ENCODE assay signal across 8 cellular contexts in genomic region chr2:231411871-231412615, GRCh38. TPM values are rescaled to one million over a fixed set of nuclear protein-coding genes. Genes with fewer than 3 reads are reported as not detected.
DNase-seq lines count a peak whose midpoint lies in the region; ATAC-seq and TF ChIP-seq lines count a peak whose summit lies in the region.

No MANE protein-coding gene starts in this region.

- no peaks in the 10 kb centered on the region for H3K9me3 ChIP-seq in mononuclear cell (ENCODE audit: low read depth, low read length)

- peak in 12 of 14 donors; percentile 35 to 84 (median 68) for DNase-seq in C1 segment of cervical spinal cord (lab: John Stamatoyannopoulos, UW)
- peak; percentile 54 for DNase-seq in NCI-H748 treated with DMSO at 0.1 percent for 48 hours (lab: John Stamatoyannopoulos, UW)
- DNase-seq in activated CD8-positive, alpha-beta memory T cell treated with anti-CD3 and anti-CD28 coated beads for 4 hours (ENCODE audit: low read depth in 2 of 2): peak; percentile 53 to 61
- DNase-seq in epithelial cell of esophagus (ENCODE audit: low read depth): peak; percentile 79
- DNase-seq in stimulated activated CD8-positive, alpha-beta memory T cell treated with anti-CD3 and anti-CD28 coated beads, Interleukin-4, amount 100 ng/mL, for 24 hours (ENCODE audit: low read depth): peak; percentile 80

- peak; percentile 97 for ATAC-seq in GM19023 (IDR thresholded peaks at IDR 0.05; ENCODE audit: unreplicated experiment)
- peak; percentile 98 for ATAC-seq in HG03159 (IDR thresholded peaks at IDR 0.05; ENCODE audit: unreplicated experiment)

- H3K4me3 ChIP-seq in epithelial cell of esophagus (ENCODE audit: low read length) (peak overlapping the region; percentile 43), mononuclear cell (ENCODE audit: low read length) (peak overlapping the region; percentile 15)

- peak; percentile 69 for TF ChIP-seq CTCF in epithelial cell of esophagus (IDR thresholded peaks at IDR 0.05; ENCODE audit: insufficient read depth, low read depth, low read length, missing control alignments)

- H3K4me1 ChIP-seq in mononuclear cell (ENCODE audit: insufficient read depth, low read length): peaks cover 12% of the 10 kb centered on the region

- H3K27me3 ChIP-seq in mononuclear cell (ENCODE audit: insufficient read depth, low read length): peaks cover 28% of the 10 kb centered on the region

RNA-seq across cellular contexts. Expression of gene B3GNT7, which starts 16.5 kb away (rescaled TPM):
- total RNA-seq in mononuclear cell: 6.5 TPM

RNA-seq across cellular contexts. Expression of gene NCL, which starts 52.2 kb away (rescaled TPM):
- total RNA-seq in mononuclear cell: 182 TPM

Comparison
In these comparisons a context has a peak if more than half of its experiments do, and no peak if none do; other contexts are left out.
1. Peak in every context shown above with its lines: DNase-seq, ATAC-seq and H3K4me3 ChIP-seq.